In the genomic region with DNA sequence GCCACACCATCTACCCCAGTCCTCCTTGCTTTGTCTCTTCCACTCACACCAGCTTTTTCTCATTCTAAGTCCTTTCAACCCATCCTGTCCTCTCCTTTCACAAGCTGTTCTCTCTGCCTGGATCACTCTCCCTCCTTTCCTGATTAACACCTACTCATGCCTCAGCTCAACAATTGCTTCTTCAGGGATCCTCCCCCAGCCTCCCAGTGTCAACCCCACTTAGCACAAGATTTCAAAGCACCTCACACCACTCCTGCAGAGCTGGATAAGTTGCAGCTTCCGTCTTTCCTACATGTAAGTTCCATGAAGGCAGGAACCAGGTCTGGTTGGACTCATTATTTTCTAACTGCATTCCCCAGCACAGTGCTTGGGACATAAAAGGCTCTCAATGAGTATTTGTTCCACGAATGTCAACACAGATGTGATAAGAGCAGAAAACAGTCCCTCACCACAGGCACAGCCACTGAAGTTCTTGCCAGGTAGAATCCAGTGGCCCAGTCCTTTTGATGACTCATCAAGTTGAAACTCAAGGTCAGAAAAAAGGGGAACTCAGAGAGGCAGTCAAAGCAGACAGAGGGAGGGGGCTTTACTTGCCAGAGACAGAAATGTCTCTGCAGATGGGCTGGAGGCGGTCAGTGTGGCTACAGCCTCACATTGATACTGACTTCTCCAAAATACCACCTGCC, we compare ENCODE assay signal across 8 cellular contexts.
DNase-seq lines count a peak whose midpoint lies in the region; ATAC-seq lines count a peak whose summit lies in the region.

No MANE protein-coding gene starts in this region.

- peaks cover 2% of the 10 kb centered on the region; the same call in 1 of the 2 replicates for H3K9me3 ChIP-seq in MG63

- ATAC-seq in GM19025 (IDR thresholded peaks at IDR 0.05; ENCODE audit: low read depth, unreplicated experiment) (peak; percentile 86), HG02759 (IDR thresholded peaks at IDR 0.05; ENCODE audit: unreplicated experiment) (peak; percentile 92), naive B cell (ENCODE audit: low read depth in 2 of 2) (peak; percentile 90 to 95)

- H3K4me1 Mint-ChIP-seq in naive B cell: peaks cover 0 to 16% (median 6%) of the 10 kb centered on the region in 3 donors

- no peak overlapping the region for H3K4me3 ChIP-seq in MG63

- peak overlapping the region in 1 of 6 donors; percentile 12 for H3K27ac Mint-ChIP-seq in naive B cell

- DNase-seq in NAMALWA (ENCODE audit: low spot score) (peak; percentile 76), naive B cell (peak; percentile 29), MG63 (no peak), NCI-H2029 (lab: John Stamatoyannopoulos, UW) (no peak), kidney glomerular epithelial cell (lab: John Stamatoyannopoulos, UW) (no peak), HCEC 1CT (no peak)

- H3K27me3 ChIP-seq in MG63: no peaks in the 10 kb centered on the region

- peaks cover 0 to 2% (median 0%) of the 10 kb centered on the region in 7 donors for H3K9me3 Mint-ChIP-seq in naive B cell

- H3K4me3 Mint-ChIP-seq in naive B cell: peak overlapping the region in 2 of 8 donors; percentile 17 to 18

- H3K36me3 ChIP-seq in MG63: no peaks in the 10 kb centered on the region

- H3K27me3 Mint-ChIP-seq in naive B cell: no peaks in the 10 kb centered on the region

- no peaks in the 10 kb centered on the region for H3K36me3 Mint-ChIP-seq in naive B cell

Comparison
In these comparisons a context has a peak if more than half of its experiments do, and no peak if none do; other contexts are left out.
1. DNase-seq: peak in NAMALWA (single experiment) and naive B cell (single experiment); none in MG63 (single experiment), NCI-H2029 (single experiment), kidney glomerular epithelial cell (single experiment) and HCEC 1CT (single experiment).
2. Peak in every context shown above with its lines, with median percentiles within 50 percentile points of each other: ATAC-seq.